ENCODE assay signal across 19 cellular contexts in the genomic region with DNA sequence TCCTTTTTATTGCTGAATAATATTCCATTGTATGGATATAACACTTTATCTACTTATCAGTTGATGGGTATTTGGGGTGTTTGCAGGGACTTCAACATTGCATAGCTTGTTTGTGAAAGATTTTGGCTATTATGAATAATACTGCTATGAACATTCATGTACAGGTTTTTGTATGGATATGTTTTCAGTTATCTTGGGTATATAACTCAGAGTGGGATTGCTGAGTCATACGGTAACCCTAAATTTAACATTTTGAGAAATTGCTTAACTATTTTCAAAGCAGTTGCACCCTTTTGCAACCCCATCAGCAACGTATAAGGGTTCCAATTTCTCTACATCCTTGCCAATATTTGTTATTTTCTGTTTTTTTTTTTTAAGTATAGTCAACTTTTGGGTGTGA. TPM values are rescaled to one million over a fixed set of nuclear protein-coding genes. Genes with fewer than 3 reads are reported as not detected.
DNase-seq lines count a peak whose midpoint lies in the region; ATAC-seq and TF ChIP-seq lines count a peak whose summit lies in the region.
"Had no signal": no experiment of that assay in that cellular context is flagged by ENCODE, and none has a peak within 500 bp of the region (broad histone marks: within the 10 kb centered on the region; RNA-seq: fewer than 3 reads in every experiment).

No MANE protein-coding gene starts in this region.

- H3K27me3 ChIP-seq in GM23248 (replicated peaks; ENCODE audit: insufficient read depth): peaks cover 5% of the 10 kb centered on the region; the same call in 1 of the 2 replicates
- H3K27me3 ChIP-seq: Peyer's patch had no signal

- no peaks in the 10 kb centered on the region for H3F3A ChIP-seq in GM23248 (ENCODE audit: insufficient read depth)

- no peak for TF ChIP-seq CTCF in NB4 (IDR thresholded peaks at IDR 0.05; ENCODE audit: low read depth, low read length)

- no peaks in the 10 kb centered on the region for H3K4me1 ChIP-seq in GM23248 (ENCODE audit: insufficient read depth)
- H3K4me1 ChIP-seq: Peyer's patch had no signal

- no peaks in the 10 kb centered on the region for H3K36me3 Mint-ChIP-seq in activated T-cell treated with anti-CD3 and anti-CD28 coated beads, Interleukin-2, amount 50 U/mL, for 72 hours (ENCODE audit: insufficient read depth in 2 of 2)
- no peaks in the 10 kb centered on the region for H3K36me3 Mint-ChIP-seq in activated T-cell treated with anti-CD3 and anti-CD28 coated beads, Interleukin-2, amount 50 U/mL, for 24 hours (ENCODE audit: low read depth)
- H3K36me3 Mint-ChIP-seq in stimulated activated effector memory CD8-positive, alpha-beta T cell treated with anti-CD3 and anti-CD28 coated beads, Interleukin-12 subunit alpha, Interleukin-12 subunit beta, amount 100 ng/mL, for 72 hours: no peaks in the 10 kb centered on the region

- H3K36me3 ChIP-seq in GM23248 (ENCODE audit: low read depth): no peaks in the 10 kb centered on the region
- H3K36me3 ChIP-seq: Peyer's patch had no signal

- H3K79me2 ChIP-seq in GM23248 (ENCODE audit: insufficient read depth): no peaks in the 10 kb centered on the region

- no peak overlapping the region for H3K4me3 Mint-ChIP-seq in activated T-cell treated with anti-CD3 and anti-CD28 coated beads, Interleukin-2, amount 50 U/mL, for 72 hours
- no peak overlapping the region for H3K4me3 Mint-ChIP-seq in activated T-cell treated with anti-CD3 and anti-CD28 coated beads, Interleukin-2, amount 50 U/mL, for 24 hours
- H3K4me3 Mint-ChIP-seq in stimulated activated effector memory CD8-positive, alpha-beta T cell treated with anti-CD3 and anti-CD28 coated beads, Interleukin-12 subunit alpha, Interleukin-12 subunit beta, amount 100 ng/mL, for 72 hours: no peak overlapping the region

- H3K9ac ChIP-seq in GM23248: no peak overlapping the region

- H3K27me3 Mint-ChIP-seq in activated T-cell treated with anti-CD3 and anti-CD28 coated beads, Interleukin-2, amount 50 U/mL, for 72 hours (ENCODE audit: low read depth): no peaks in the 10 kb centered on the region
- H3K27me3 Mint-ChIP-seq in activated T-cell treated with anti-CD3 and anti-CD28 coated beads, Interleukin-2, amount 50 U/mL, for 24 hours: no peaks in the 10 kb centered on the region

- H3K4me1 Mint-ChIP-seq in activated T-cell treated with anti-CD3 and anti-CD28 coated beads, Interleukin-2, amount 50 U/mL, for 72 hours (ENCODE audit: low read depth): peaks cover 31% of the 10 kb centered on the region
- peaks cover 23% of the 10 kb centered on the region for H3K4me1 Mint-ChIP-seq in activated T-cell treated with anti-CD3 and anti-CD28 coated beads, Interleukin-2, amount 50 U/mL, for 24 hours (ENCODE audit: low read depth)
- H3K4me1 Mint-ChIP-seq in stimulated activated effector memory CD8-positive, alpha-beta T cell treated with anti-CD3 and anti-CD28 coated beads, Interleukin-12 subunit alpha, Interleukin-12 subunit beta, amount 100 ng/mL, for 72 hours: peaks cover 8% of the 10 kb centered on the region

- no peak overlapping the region for H3K4me3 ChIP-seq in NB4 (ENCODE audit: low read depth, low read length)
- no peak overlapping the region for H3K4me3 ChIP-seq in GM23248
- H3K4me3 ChIP-seq: Peyer's patch had no signal

- no peak for DNase-seq in activated T-cell treated with anti-CD3 and anti-CD28 coated beads, Interleukin-2, amount 50 U/mL, for 72 hours
- no peak for DNase-seq in activated T-cell treated with anti-CD3 and anti-CD28 coated beads, Interleukin-2, amount 50 U/mL, for 24 hours
- peak; percentile 50 for DNase-seq in NB4 (ENCODE audit: low read depth)
- DNase-seq in stimulated activated effector memory CD8-positive, alpha-beta T cell treated with anti-CD3 and anti-CD28 coated beads, Interleukin-12 subunit alpha, Interleukin-12 subunit beta, amount 100 ng/mL, for 72 hours (ENCODE audit: low spot score in 2 of 2): no peak
- DNase-seq in AG08396 (ENCODE audit: low spot score): no peak
- no peak for DNase-seq in SW 1271 (lab: John Stamatoyannopoulos, UW)
- DNase-seq in GM23248: no peak
- DNase-seq: DMS 273 treated with DMSO at 0.1 percent for 48 hours, GF-D8, H7, NCI-H1417, NCI-H2029, NCI-H2171, NCI-H446 treated with DMSO at 0.1 percent for 48 hours, Peyer's patch, Right ventricle myocardium superior had no signal

- peak overlapping the region; percentile 83 for H3K27ac Mint-ChIP-seq in activated T-cell treated with anti-CD3 and anti-CD28 coated beads, Interleukin-2, amount 50 U/mL, for 72 hours
- no peak overlapping the region for H3K27ac Mint-ChIP-seq in activated T-cell treated with anti-CD3 and anti-CD28 coated beads, Interleukin-2, amount 50 U/mL, for 24 hours
- H3K27ac Mint-ChIP-seq in stimulated activated effector memory CD8-positive, alpha-beta T cell treated with anti-CD3 and anti-CD28 coated beads, Interleukin-12 subunit alpha, Interleukin-12 subunit beta, amount 100 ng/mL, for 72 hours: no peak overlapping the region

- no peak for TF ChIP-seq POLR2A in NB4 (IDR thresholded peaks at IDR 0.05; ENCODE audit: extremely low read depth, insufficient read length)

- H3K4me2 ChIP-seq in GM23248 (ENCODE audit: unreplicated experiment): no peak overlapping the region

- no peak overlapping the region for H2AFZ ChIP-seq in GM23248

- no peaks in the 10 kb centered on the region for H3K9me2 ChIP-seq in GM23248 (ENCODE audit: insufficient read depth)

- no peaks in the 10 kb centered on the region for H3K9me3 ChIP-seq in GM23248 (ENCODE audit: low read depth)
- H3K9me3 ChIP-seq: Peyer's patch had no signal

- WGBS in GM23248 (ENCODE audit: low coverage in 1 of 2, low lambda C conversion rate in 2 of 2, missing lambda C conversion rate in 2 of 2), 2 experiments: 29 to 38% methylated on average over 2 of the region's 2 CpGs

- H4K20me1 ChIP-seq in GM23248 (ENCODE audit: insufficient read depth): no peaks in the 10 kb centered on the region

- no peak overlapping the region for H3K27ac ChIP-seq in GM23248
- H3K27ac ChIP-seq: C4-2B, Peyer's patch had no signal

- in situ Hi-C loops in GM23248 (cut with MboI): loop anchor here (10.0 kb wide), 1 partner anchor 140 kb away; no protein-coding TSS in a partner anchor

- ATAC-seq in activated T-cell treated with anti-CD3 and anti-CD28 coated beads, Interleukin-2, amount 50 U/mL, for 72 hours (replicated peaks in 1 of 2): peak; percentile 58 to 81
- ATAC-seq in HG02852 (IDR thresholded peaks at IDR 0.05; ENCODE audit: unreplicated experiment): peak; percentile 71
- ATAC-seq in stimulated activated effector memory CD8-positive, alpha-beta T cell treated with anti-CD3 and anti-CD28 coated beads, Interleukin-12 subunit alpha, Interleukin-12 subunit beta, amount 100 ng/mL, for 72 hours: peak; percentile 77
- ATAC-seq: SK-N-SH treated with all-trans-retinoic acid at 6 μM for 48 hours had no signal

- H3K9me3 Mint-ChIP-seq in activated T-cell treated with anti-CD3 and anti-CD28 coated beads, Interleukin-2, amount 50 U/mL, for 72 hours: no peaks in the 10 kb centered on the region
- no peaks in the 10 kb centered on the region for H3K9me3 Mint-ChIP-seq in activated T-cell treated with anti-CD3 and anti-CD28 coated beads, Interleukin-2, amount 50 U/mL, for 24 hours
- H3K9me3 Mint-ChIP-seq in stimulated activated effector memory CD8-positive, alpha-beta T cell treated with anti-CD3 and anti-CD28 coated beads, Interleukin-12 subunit alpha, Interleukin-12 subunit beta, amount 100 ng/mL, for 72 hours: no peaks in the 10 kb centered on the region

RNA-seq across cellular contexts. Expression of a gene that starts 27.3 kb away (rescaled TPM):
- total RNA-seq in activated T-cell treated with anti-CD3 and anti-CD28 coated beads, Interleukin-2, amount 50 U/mL, for 72 hours: 10 to 100 TPM; 29.7 to 31.9 TPM
- total RNA-seq in GM23248 (2014; rRNA removed; shearing (Covaris generic)): 0.86 and 0.89 TPM in 2 replicates
- polyA plus RNA-seq in GM23248 (2016; fragmentation: Nextera tagmentation; extraction: Ambion mirVana): 0.50 and 1.2 TPM in 2 replicates

Comparison
In these comparisons a context has a peak if more than half of its experiments do, and no peak if none do; other contexts are left out.
1. RNA of a gene that starts 27.3 kb away (total RNA-seq): 29.7 to 31.9 TPM in activated T-cell treated with anti-CD3 and anti-CD28 coated beads, Interleukin-2, amount 50 U/mL, for 72 hours; 0.86 to 0.89 TPM in GM23248; every median in the first group is over 10 times any median in the second.
2. Peak in every context shown above with its lines, with median percentiles within 50 percentile points of each other: ATAC-seq.